1 cellular context compared by ENCODE assay signal in genomic region chr1:41122851-41123518, GRCh38.
TF ChIP-seq lines count a peak whose summit lies in the region.

No MANE protein-coding gene starts in this region.

TF ChIP-seq in HepG2, 621 proteins besides CTCF, POLR2A, EP300 and RAD21 (continued from another document):
- 0 out of 4 replicates have a peak, but pooled peaks of 1 of the 2 experiments have one; percentile 20 for TF ChIP-seq HMGXB4 (CRISPR knock-in tag; IDR thresholded peaks at IDR 0.05; ENCODE audit: borderline replicate concordance in 1 of 2, low read depth in 1 of 2)
- TF ChIP-seq ZFY (CRISPR knock-in tag; IDR thresholded peaks at IDR 0.05): no peak
- TF ChIP-seq TFE3 (CRISPR knock-in tag; IDR thresholded peaks at IDR 0.05): peak; percentile 91
- TF ChIP-seq ZGPAT (CRISPR knock-in tag; IDR thresholded peaks at IDR 0.05): peak; percentile 36; the same call in 1 of the 2 replicates
- peak; percentile 39; the same call in 1 of the 2 replicates for TF ChIP-seq JUND (CRISPR knock-in tag; IDR thresholded peaks at IDR 0.05)
- no peak for TF ChIP-seq BCL3 (CRISPR knock-in tag; IDR thresholded peaks at IDR 0.05)
- TF ChIP-seq FOSL2 (CRISPR knock-in tag; IDR thresholded peaks at IDR 0.05): peak; percentile 89
- TF ChIP-seq ZKSCAN1 (IDR thresholded peaks at IDR 0.05; ENCODE audit: low read length): no peak
- no peak for TF ChIP-seq NFIC (IDR thresholded peaks at IDR 0.05; ENCODE audit: low read length)
- TF ChIP-seq ETV5 (CRISPR knock-in tag; IDR thresholded peaks at IDR 0.05; ENCODE audit: borderline replicate concordance): no peak
- no peak for TF ChIP-seq ZSCAN30 (CRISPR knock-in tag; IDR thresholded peaks at IDR 0.05)
- TF ChIP-seq NR2F1 (CRISPR knock-in tag; IDR thresholded peaks at IDR 0.05): no peak
